In the genomic region with DNA sequence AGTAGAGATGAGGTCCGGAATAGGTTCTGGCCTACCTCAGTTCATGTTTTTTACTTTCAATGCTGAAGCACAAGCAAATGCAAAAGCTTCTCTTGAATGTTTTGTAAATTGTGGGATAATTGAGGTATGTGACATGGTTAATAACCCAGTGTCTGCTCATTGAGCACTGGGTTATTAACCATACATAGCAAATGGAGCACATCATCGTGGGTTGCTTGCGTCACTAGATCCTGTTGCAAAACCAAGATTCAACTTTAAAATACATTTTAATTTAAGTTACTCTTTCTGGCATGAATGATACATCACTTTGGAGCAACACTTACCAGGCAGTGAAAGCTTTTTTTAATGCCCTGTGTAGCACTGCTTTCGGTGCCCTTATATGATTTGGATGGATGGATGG, we compare ENCODE assay signal across 19 cellular contexts.
"Had no signal": no experiment of that assay in that cellular context is flagged by ENCODE, and none has a peak within 500 bp of the region (broad histone marks: within the 10 kb centered on the region; RNA-seq: fewer than 3 reads in every experiment).

No MANE protein-coding gene starts in this region.

- H3K27ac Mint-ChIP-seq: nephron progenitor cell; stimulated activated naive B cell treated with anti-CD40 and anti-IgM and Interleukin-4, amounts not matched to agents 10 μg/mL and 1 μg/mL and 100 μg/mL, for 72 hours had no signal

- DNase-seq: effector CD4-positive, alpha-beta T cell; endodermal cell; erythroblast; glutamatergic neuron; immature natural killer cell; mesendoderm; naive B cell; nephron progenitor cell; posterior cingulate gyrus; spleen; stimulated activated CD4-positive, alpha-beta T cell treated with anti-CD3 and anti-CD28 coated beads, Interleukin-15, amount 100 ng/mL, for 24 hours; stimulated activated CD4-positive, alpha-beta T cell treated with anti-CD3 and anti-CD28 coated beads, Interleukin-2, amount 100 ng/mL, for 24 hours; stimulated activated CD4-positive, alpha-beta T cell treated with anti-CD3 and anti-CD28 coated beads, Interleukin-4, amount 100 ng/mL, for 4 hours; stimulated activated naive B cell treated with anti-CD40 and anti-IgM and Interleukin-4, amounts not matched to agents 10 μg/mL and 1 μg/mL and 100 μg/mL, for 72 hours; stomach; substantia nigra; transverse colon had no signal

- H3K27me3 Mint-ChIP-seq: naive B cell; stimulated activated naive B cell treated with anti-CD40 and anti-IgM and Interleukin-4, amounts not matched to agents 10 μg/mL and 1 μg/mL and 100 μg/mL, for 72 hours had no signal

- ATAC-seq: gastroesophageal sphincter; sciatic nerve; stimulated activated naive B cell treated with anti-CD40 and anti-IgM and Interleukin-4, amounts not matched to agents 10 μg/mL and 1 μg/mL and 100 μg/mL, for 72 hours had no signal

- H3K4me1 Mint-ChIP-seq: naive B cell; stimulated activated naive B cell treated with anti-CD40 and anti-IgM and Interleukin-4, amounts not matched to agents 10 μg/mL and 1 μg/mL and 100 μg/mL, for 72 hours had no signal

- H3K9me3 Mint-ChIP-seq: immature natural killer cell had no signal

- H3K36me3 Mint-ChIP-seq: naive B cell; stimulated activated naive B cell treated with anti-CD40 and anti-IgM and Interleukin-4, amounts not matched to agents 10 μg/mL and 1 μg/mL and 100 μg/mL, for 72 hours had no signal

- H3K4me3 Mint-ChIP-seq: endodermal cell; immature natural killer cell; naive B cell; nephron progenitor cell; stimulated activated naive B cell treated with anti-CD40 and anti-IgM and Interleukin-4, amounts not matched to agents 10 μg/mL and 1 μg/mL and 100 μg/mL, for 72 hours had no signal
